1 cellular context compared by ENCODE assay signal in the genomic region with DNA sequence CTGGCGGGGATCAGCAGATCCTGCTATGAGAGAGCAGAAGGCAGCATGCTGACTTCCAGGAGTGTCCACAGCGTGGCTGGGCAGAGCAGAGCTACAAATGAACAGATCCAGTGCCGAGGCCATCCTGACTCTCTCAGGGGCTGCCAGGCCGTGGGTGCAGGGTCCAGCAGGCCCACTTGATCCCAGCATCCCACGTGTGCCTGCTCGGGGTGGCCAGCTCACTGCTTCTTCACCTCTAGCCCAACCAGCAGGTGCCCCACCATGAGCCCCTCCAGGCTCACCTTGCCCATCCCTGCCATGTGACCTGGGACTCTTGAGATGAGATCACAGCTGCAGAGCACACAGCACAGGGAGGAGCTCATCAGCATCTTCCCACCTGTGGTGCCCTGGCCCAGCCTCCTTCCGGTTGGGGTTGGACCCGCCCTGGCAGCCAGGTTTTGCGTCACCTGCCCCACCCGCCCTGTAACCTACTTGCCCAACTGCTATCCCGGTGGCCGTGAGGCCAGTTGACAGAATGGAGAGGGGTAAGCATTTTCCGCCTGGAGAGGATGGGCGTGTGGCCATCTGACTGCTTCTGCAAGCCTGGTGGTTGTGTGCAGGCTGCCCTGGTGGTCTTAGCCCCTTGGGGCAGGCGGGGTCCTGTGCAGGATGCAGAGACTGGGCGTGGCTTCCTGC.
TF ChIP-seq lines count a peak whose summit lies in the region.

No MANE protein-coding gene starts in this region.

TF ChIP-seq in K562, 482 proteins besides CTCF, POLR2A, EP300 and RAD21 (continues in another document):
- TF ChIP-seq RHOXF2B (CRISPR knock-in tag; conservative IDR thresholded peaks at IDR 0.05) (no peak), HDAC2 (IDR thresholded peaks at IDR 0.05) (no peak), BRCA1 (IDR thresholded peaks at IDR 0.05) (no peak), BRCA1 (CRISPR knock-in tag; IDR thresholded peaks at IDR 0.05) (no peak), FIP1L1 (IDR thresholded peaks at IDR 0.05; ENCODE audit: low read depth, low read length, poor library complexity, severe bottlenecking) (peak; percentile 31), MTA1 (IDR thresholded peaks at IDR 0.05; ENCODE audit: borderline replicate concordance) (no peak), RFX7 (CRISPR knock-in tag; IDR thresholded peaks at IDR 0.05) (no peak), PHTF2 (CRISPR knock-in tag; IDR thresholded peaks at IDR 0.05) (no peak), TCFL5 (CRISPR knock-in tag; conservative IDR thresholded peaks at IDR 0.05) (no peak), HNRNPLL (IDR thresholded peaks at IDR 0.05; ENCODE audit: low read depth, low read length, poor library complexity, severe bottlenecking) (no peak), ZNF408 (CRISPR knock-in tag; IDR thresholded peaks at IDR 0.05; ENCODE audit: low read depth) (0 out of 2 replicates have a peak, but pooled peaks have one; percentile 17), PTTG1 (tag; IDR thresholded peaks at IDR 0.05; ENCODE audit: low read depth) (no peak), ZNF133 (CRISPR knock-in tag; IDR thresholded peaks at IDR 0.05) (no peak), NR4A1 (CRISPR knock-in tag; IDR thresholded peaks at IDR 0.05) (0 out of 2 replicates have a peak, but pooled peaks have one; percentile 49), NR4A1 (tag; IDR thresholded peaks at IDR 0.05) (no peak), FOS (IDR thresholded peaks at IDR 0.05; ENCODE audit: extremely low read depth, insufficient read length) (no peak), ZNF12 (CRISPR knock-in tag; IDR thresholded peaks at IDR 0.05) (no peak), MEIS2 (IDR thresholded peaks at IDR 0.05; ENCODE audit: partially characterized antibody) (no peak), PTBP1 (IDR thresholded peaks at IDR 0.05; ENCODE audit: low read depth, low read length) (no peak), ZFPM2 (CRISPR knock-in tag; IDR thresholded peaks at IDR 0.05) (no peak), NBN (IDR thresholded peaks at IDR 0.05; ENCODE audit: low read depth) (no peak), EP400 (IDR thresholded peaks at IDR 0.05) (no peak), ARID2 (IDR thresholded peaks at IDR 0.05) (no peak)
- TF ChIP-seq, protein P1, sequence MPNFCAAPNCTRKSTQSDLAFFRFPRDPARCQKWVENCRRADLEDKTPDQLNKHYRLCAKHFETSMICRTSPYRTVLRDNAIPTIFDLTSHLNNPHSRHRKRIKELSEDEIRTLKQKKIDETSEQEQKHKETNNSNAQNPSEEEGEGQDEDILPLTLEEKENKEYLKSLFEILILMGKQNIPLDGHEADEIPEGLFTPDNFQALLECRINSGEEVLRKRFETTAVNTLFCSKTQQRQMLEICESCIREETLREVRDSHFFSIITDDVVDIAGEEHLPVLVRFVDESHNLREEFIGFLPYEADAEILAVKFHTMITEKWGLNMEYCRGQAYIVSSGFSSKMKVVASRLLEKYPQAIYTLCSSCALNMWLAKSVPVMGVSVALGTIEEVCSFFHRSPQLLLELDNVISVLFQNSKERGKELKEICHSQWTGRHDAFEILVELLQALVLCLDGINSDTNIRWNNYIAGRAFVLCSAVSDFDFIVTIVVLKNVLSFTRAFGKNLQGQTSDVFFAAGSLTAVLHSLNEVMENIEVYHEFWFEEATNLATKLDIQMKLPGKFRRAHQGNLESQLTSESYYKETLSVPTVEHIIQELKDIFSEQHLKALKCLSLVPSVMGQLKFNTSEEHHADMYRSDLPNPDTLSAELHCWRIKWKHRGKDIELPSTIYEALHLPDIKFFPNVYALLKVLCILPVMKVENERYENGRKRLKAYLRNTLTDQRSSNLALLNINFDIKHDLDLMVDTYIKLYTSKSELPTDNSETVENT (CRISPR knock-in tag; IDR thresholded peaks at IDR 0.05): no peak
- TF ChIP-seq, protein P2, sequence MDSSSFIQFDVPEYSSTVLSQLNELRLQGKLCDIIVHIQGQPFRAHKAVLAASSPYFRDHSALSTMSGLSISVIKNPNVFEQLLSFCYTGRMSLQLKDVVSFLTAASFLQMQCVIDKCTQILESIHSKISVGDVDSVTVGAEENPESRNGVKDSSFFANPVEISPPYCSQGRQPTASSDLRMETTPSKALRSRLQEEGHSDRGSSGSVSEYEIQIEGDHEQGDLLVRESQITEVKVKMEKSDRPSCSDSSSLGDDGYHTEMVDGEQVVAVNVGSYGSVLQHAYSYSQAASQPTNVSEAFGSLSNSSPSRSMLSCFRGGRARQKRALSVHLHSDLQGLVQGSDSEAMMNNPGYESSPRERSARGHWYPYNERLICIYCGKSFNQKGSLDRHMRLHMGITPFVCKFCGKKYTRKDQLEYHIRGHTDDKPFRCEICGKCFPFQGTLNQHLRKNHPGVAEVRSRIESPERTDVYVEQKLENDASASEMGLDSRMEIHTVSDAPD (CRISPR knock-in tag; IDR thresholded peaks at IDR 0.05): no peak
- TF ChIP-seq, protein P3, sequence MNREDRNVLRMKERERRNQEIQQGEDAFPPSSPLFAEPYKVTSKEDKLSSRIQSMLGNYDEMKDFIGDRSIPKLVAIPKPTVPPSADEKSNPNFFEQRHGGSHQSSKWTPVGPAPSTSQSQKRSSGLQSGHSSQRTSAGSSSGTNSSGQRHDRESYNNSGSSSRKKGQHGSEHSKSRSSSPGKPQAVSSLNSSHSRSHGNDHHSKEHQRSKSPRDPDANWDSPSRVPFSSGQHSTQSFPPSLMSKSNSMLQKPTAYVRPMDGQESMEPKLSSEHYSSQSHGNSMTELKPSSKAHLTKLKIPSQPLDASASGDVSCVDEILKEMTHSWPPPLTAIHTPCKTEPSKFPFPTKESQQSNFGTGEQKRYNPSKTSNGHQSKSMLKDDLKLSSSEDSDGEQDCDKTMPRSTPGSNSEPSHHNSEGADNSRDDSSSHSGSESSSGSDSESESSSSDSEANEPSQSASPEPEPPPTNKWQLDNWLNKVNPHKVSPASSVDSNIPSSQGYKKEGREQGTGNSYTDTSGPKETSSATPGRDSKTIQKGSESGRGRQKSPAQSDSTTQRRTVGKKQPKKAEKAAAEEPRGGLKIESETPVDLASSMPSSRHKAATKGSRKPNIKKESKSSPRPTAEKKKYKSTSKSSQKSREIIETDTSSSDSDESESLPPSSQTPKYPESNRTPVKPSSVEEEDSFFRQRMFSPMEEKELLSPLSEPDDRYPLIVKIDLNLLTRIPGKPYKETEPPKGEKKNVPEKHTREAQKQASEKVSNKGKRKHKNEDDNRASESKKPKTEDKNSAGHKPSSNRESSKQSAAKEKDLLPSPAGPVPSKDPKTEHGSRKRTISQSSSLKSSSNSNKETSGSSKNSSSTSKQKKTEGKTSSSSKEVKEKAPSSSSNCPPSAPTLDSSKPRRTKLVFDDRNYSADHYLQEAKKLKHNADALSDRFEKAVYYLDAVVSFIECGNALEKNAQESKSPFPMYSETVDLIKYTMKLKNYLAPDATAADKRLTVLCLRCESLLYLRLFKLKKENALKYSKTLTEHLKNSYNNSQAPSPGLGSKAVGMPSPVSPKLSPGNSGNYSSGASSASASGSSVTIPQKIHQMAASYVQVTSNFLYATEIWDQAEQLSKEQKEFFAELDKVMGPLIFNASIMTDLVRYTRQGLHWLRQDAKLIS (CRISPR knock-in tag; IDR thresholded peaks at IDR 0.05): no peak
- TF ChIP-seq, protein P4, sequence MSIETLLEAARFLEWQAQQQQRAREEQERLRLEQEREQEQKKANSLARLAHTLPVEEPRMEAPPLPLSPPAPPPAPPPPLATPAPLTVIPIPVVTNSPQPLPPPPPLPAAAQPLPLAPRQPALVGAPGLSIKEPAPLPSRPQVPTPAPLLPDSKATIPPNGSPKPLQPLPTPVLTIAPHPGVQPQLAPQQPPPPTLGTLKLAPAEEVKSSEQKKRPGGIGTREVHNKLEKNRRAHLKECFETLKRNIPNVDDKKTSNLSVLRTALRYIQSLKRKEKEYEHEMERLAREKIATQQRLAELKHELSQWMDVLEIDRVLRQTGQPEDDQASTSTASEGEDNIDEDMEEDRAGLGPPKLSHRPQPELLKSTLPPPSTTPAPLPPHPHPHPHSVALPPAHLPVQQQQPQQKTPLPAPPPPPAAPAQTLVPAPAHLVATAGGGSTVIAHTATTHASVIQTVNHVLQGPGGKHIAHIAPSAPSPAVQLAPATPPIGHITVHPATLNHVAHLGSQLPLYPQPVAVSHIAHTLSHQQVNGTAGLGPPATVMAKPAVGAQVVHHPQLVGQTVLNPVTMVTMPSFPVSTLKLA (conservative IDR thresholded peaks at IDR 0.05): no peak
- TF ChIP-seq, protein P5, sequence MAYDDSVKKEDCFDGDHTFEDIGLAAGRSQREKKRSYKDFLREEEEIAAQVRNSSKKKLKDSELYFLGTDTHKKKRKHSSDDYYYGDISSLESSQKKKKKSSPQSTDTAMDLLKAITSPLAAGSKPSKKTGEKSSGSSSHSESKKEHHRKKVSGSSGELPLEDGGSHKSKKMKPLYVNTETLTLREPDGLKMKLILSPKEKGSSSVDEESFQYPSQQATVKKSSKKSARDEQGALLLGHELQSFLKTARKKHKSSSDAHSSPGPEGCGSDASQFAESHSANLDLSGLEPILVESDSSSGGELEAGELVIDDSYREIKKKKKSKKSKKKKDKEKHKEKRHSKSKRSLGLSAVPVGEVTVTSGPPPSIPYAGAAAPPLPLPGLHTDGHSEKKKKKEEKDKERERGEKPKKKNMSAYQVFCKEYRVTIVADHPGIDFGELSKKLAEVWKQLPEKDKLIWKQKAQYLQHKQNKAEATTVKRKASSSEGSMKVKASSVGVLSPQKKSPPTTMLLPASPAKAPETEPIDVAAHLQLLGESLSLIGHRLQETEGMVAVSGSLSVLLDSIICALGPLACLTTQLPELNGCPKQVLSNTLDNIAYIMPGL (CRISPR knock-in tag; IDR thresholded peaks at IDR 0.05): no peak
- TF ChIP-seq, protein P6, sequence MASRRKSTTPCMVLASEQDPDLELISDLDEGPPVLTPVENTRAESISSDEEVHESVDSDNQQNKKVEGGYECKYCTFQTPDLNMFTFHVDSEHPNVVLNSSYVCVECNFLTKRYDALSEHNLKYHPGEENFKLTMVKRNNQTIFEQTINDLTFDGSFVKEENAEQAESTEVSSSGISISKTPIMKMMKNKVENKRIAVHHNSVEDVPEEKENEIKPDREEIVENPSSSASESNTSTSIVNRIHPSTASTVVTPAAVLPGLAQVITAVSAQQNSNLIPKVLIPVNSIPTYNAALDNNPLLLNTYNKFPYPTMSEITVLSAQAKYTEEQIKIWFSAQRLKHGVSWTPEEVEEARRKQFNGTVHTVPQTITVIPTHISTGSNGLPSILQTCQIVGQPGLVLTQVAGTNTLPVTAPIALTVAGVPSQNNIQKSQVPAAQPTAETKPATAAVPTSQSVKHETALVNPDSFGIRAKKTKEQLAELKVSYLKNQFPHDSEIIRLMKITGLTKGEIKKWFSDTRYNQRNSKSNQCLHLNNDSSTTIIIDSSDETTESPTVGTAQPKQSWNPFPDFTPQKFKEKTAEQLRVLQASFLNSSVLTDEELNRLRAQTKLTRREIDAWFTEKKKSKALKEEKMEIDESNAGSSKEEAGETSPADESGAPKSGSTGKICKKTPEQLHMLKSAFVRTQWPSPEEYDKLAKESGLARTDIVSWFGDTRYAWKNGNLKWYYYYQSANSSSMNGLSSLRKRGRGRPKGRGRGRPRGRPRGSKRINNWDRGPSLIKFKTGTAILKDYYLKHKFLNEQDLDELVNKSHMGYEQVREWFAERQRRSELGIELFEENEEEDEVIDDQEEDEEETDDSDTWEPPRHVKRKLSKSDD (conservative IDR thresholded peaks at IDR 0.05; ENCODE audit: low read length): no peak
- TF ChIP-seq, protein P7, sequence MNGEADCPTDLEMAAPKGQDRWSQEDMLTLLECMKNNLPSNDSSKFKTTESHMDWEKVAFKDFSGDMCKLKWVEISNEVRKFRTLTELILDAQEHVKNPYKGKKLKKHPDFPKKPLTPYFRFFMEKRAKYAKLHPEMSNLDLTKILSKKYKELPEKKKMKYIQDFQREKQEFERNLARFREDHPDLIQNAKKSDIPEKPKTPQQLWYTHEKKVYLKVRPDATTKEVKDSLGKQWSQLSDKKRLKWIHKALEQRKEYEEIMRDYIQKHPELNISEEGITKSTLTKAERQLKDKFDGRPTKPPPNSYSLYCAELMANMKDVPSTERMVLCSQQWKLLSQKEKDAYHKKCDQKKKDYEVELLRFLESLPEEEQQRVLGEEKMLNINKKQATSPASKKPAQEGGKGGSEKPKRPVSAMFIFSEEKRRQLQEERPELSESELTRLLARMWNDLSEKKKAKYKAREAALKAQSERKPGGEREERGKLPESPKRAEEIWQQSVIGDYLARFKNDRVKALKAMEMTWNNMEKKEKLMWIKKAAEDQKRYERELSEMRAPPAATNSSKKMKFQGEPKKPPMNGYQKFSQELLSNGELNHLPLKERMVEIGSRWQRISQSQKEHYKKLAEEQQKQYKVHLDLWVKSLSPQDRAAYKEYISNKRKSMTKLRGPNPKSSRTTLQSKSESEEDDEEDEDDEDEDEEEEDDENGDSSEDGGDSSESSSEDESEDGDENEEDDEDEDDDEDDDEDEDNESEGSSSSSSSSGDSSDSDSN (IDR thresholded peaks at IDR 0.05; ENCODE audit: borderline replicate concordance in 1 of 2, low read depth in 2 of 2, low read length in 2 of 2): no peak
- TF ChIP-seq, protein P8, sequence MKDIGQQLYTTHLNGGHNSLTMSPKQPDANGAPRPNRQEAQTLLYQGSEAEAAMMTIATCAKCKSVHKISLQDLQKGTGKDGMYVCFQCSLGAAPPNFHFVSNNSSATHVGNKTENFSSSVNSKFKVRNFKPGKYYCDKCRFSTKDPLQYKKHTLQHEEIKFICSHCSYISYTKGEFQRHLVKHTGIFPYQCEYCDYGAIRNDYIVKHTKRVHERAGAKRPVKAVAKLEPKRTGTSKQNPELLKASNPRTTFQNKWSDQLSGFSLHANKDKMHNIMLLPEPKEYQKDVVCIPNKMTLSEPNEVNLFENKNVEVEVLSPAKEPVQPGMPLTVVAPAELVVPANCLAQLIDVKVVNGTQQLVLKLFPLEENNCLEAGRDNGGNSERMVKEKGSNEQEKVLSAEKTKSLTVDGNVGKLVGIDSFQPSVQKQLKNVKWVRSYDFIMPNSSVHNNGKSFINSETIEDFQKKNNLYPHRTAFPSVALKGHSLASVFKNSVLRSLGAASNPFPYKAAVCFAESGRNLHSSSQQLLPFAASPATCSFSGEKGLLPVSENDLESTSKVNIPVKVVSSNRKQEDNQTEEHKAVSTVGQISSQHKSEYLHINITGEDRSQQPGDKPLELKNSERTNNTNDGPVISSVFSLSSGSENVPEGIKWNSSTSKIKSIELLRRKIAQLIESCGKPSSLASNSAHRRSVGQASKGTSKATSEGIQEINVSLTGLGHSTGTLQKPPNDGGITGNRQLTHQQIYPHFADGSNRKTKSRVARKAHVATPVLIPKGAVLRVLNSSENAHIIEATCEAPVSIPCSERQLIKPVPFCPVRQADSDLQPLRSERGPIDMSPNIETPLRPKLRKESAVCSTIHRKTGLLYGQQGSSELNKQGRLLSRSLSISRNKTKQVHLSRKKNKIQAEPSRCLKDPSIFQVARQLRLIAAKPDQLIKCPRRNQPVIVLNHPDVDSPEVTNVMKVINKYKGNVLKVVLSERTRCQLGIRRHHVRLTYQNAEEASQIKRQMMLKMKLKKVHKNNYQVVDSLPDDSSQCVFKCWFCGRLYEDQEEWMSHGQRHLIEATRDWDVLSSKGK (CRISPR knock-in tag; IDR thresholded peaks at IDR 0.05): no peak
- TF ChIP-seq, protein P9, sequence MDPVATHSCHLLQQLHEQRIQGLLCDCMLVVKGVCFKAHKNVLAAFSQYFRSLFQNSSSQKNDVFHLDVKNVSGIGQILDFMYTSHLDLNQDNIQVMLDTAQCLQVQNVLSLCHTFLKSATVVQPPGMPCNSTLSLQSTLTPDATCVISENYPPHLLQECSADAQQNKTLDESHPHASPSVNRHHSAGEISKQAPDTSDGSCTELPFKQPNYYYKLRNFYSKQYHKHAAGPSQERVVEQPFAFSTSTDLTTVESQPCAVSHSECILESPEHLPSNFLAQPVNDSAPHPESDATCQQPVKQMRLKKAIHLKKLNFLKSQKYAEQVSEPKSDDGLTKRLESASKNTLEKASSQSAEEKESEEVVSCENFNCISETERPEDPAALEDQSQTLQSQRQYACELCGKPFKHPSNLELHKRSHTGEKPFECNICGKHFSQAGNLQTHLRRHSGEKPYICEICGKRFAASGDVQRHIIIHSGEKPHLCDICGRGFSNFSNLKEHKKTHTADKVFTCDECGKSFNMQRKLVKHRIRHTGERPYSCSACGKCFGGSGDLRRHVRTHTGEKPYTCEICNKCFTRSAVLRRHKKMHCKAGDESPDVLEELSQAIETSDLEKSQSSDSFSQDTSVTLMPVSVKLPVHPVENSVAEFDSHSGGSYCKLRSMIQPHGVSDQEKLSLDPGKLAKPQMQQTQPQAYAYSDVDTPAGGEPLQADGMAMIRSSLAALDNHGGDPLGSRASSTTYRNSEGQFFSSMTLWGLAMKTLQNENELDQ (CRISPR knock-in tag; IDR thresholded peaks at IDR 0.05; ENCODE audit: borderline replicate concordance): no peak
